ENCODE assay signal across 25 cellular contexts in the genomic region with DNA sequence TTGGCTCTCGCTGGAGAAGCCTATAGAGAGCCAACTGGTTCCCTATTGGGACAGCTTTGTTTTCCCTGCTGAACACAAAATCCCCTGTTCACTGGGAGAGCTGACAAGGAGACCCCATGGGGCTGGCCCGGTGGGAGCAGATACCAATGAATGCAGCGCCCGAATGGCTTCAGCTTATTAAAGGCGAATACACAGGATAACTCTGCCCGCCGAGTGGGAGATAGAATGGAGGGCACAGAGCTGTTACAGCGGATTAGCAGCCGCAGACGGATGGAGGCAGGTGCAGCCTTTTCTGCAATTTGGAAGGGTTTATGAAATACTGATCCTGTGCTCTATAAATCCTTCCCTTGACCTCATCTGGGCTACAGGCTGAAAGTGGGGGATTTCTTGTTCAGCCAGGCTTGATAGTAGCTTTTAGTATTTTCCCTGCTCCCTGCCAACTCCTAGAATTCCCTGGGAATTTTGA.
DNase-seq lines count a peak whose midpoint lies in the region; ATAC-seq and TF ChIP-seq lines count a peak whose summit lies in the region.
"Had no signal": no experiment of that assay in that cellular context is flagged by ENCODE, and none has a peak within 500 bp of the region (broad histone marks: within the 10 kb centered on the region; RNA-seq: fewer than 3 reads in every experiment).

No MANE protein-coding gene starts in this region.

- no peaks in the 10 kb centered on the region for H3K36me3 ChIP-seq in right atrium auricular region
- H3K36me3 ChIP-seq in OCI-LY3 (replicated peaks; ENCODE audit: low read depth, low read length) = no peaks in the 10 kb centered on the region
- no peaks in the 10 kb centered on the region for H3K36me3 ChIP-seq in neural progenitor cell
- H3K36me3 ChIP-seq in aorta (ENCODE audit: control insufficient read depth in 1 of 2, insufficient read depth in 2 of 2, low read length in 1 of 2) = no peaks in the 10 kb centered on the region
- H3K36me3 ChIP-seq: adrenal gland, brain microvascular endothelial cell, left lung, suprapubic skin had no signal

- H3K27ac Mint-ChIP-seq in neural progenitor cell = no peak overlapping the region
- H3K27ac Mint-ChIP-seq in activated naive CD4-positive, alpha-beta T cell treated with anti-CD3 and anti-CD28 coated beads, Interleukin-2, amount 50 U/mL, for 72 hours = no peak overlapping the region
- H3K27ac Mint-ChIP-seq: activated CD4-positive, alpha-beta T cell treated with anti-CD3 and anti-CD28 coated beads for 36 hours; activated T-cell treated with anti-CD3 and anti-CD28 coated beads, Interleukin-2, amount 50 U/mL, for 24 hours; CD4-positive, alpha-beta memory T cell; stimulated activated effector memory CD8-positive, alpha-beta T cell treated with anti-CD3 and anti-CD28 coated beads, Interleukin-12 subunit alpha, Interleukin-12 subunit beta, amount 100 ng/mL, for 72 hours; T-helper 1 cell treated with Interleukin-12 subunit alpha and Interleukin-12 subunit beta and Interleukin-4 antibody, amounts not matched to agents 30 μg/mL and 1 μg/mL, for 36 hours had no signal

- no peaks in the 10 kb centered on the region for H3K79me2 ChIP-seq in OCI-LY3 (ENCODE audit: low read length)
- H3K79me2 ChIP-seq in neural progenitor cell (ENCODE audit: low read depth) = no peaks in the 10 kb centered on the region

- H3K27me3 ChIP-seq in right atrium auricular region (no peaks in the 10 kb centered on the region), OCI-LY3 (ENCODE audit: low read depth, low read length) (no peaks in the 10 kb centered on the region), neural progenitor cell (peaks cover 46% of the 10 kb centered on the region), aorta (ENCODE audit: control insufficient read depth in 1 of 2, insufficient read depth in 2 of 2, low read length in 1 of 2) (no peaks in the 10 kb centered on the region)
- H3K27me3 ChIP-seq: adrenal gland, brain microvascular endothelial cell, suprapubic skin had no signal

- peaks cover 0 to 9% of the 10 kb centered on the region in 2 donors for H3K4me1 ChIP-seq in right atrium auricular region
- H3K4me1 ChIP-seq in OCI-LY3 (ENCODE audit: low read length) = peaks cover 49% of the 10 kb centered on the region
- H3K4me1 ChIP-seq in neural progenitor cell = peaks cover 35% of the 10 kb centered on the region
- no peaks in the 10 kb centered on the region for H3K4me1 ChIP-seq in aorta (ENCODE audit: control insufficient read depth in 1 of 2, insufficient read depth in 2 of 2, low read length in 2 of 2)
- H3K4me1 ChIP-seq: adrenal gland, left lung, suprapubic skin had no signal

- H3K27ac ChIP-seq in right atrium auricular region (no peak overlapping the region), OCI-LY3 (ENCODE audit: low read length) (peak overlapping the region; percentile 83), neural progenitor cell (no peak overlapping the region), aorta (ENCODE audit: low read depth in 1 of 2, low read length in 2 of 2) (no peak overlapping the region)
- H3K27ac ChIP-seq: adrenal gland, brain microvascular endothelial cell, left lung, suprapubic skin had no signal

- H3K9me3 ChIP-seq in right atrium auricular region (no peaks in the 10 kb centered on the region), OCI-LY3 (ENCODE audit: insufficient read depth, low read length) (no peaks in the 10 kb centered on the region), neural progenitor cell (ENCODE audit: low read depth) (no peaks in the 10 kb centered on the region), aorta (ENCODE audit: control insufficient read depth, low read length) (no peaks in the 10 kb centered on the region)
- H3K9me3 ChIP-seq: adrenal gland, left lung, suprapubic skin had no signal

- 68 to 72% methylated on average over 10 of the region's 10 CpGs for WGBS in aorta, 2 donors

- intact Hi-C loops in Right ventricle myocardium superior (cut with DNase I) = no loop called here
- intact Hi-C loops in aorta (cut with DNase I) = loop anchor here in 1 of 2 donors (10.0 kb wide), 1 partner anchor 95 kb away; no protein-coding TSS in a partner anchor

- H3F3A ChIP-seq in neural progenitor cell (ENCODE audit: low read depth) = peaks cover 37% of the 10 kb centered on the region

- H3K9me3 Mint-ChIP-seq in neural progenitor cell = peaks cover 25% of the 10 kb centered on the region
- peaks cover 0 to 3% of the 10 kb centered on the region in 2 donors for H3K9me3 Mint-ChIP-seq in activated naive CD4-positive, alpha-beta T cell treated with anti-CD3 and anti-CD28 coated beads, Interleukin-2, amount 50 U/mL, for 72 hours
- H3K9me3 Mint-ChIP-seq: activated T-cell treated with anti-CD3 and anti-CD28 coated beads, Interleukin-2, amount 50 U/mL, for 24 hours; stimulated activated effector memory CD8-positive, alpha-beta T cell treated with anti-CD3 and anti-CD28 coated beads, Interleukin-12 subunit alpha, Interleukin-12 subunit beta, amount 100 ng/mL, for 72 hours; T-helper 1 cell treated with Interleukin-12 subunit alpha and Interleukin-12 subunit beta and Interleukin-4 antibody, amounts not matched to agents 30 μg/mL and 1 μg/mL, for 36 hours had no signal

- H3K4me3 ChIP-seq in right atrium auricular region = no peak overlapping the region
- peak overlapping the region; percentile 53 for H3K4me3 ChIP-seq in OCI-LY3 (ENCODE audit: low read length)
- peak overlapping the region; percentile 10 for H3K4me3 ChIP-seq in neural progenitor cell
- no peak overlapping the region for H3K4me3 ChIP-seq in aorta (ENCODE audit: low read length in 2 of 2)
- H3K4me3 ChIP-seq: adrenal gland, left lung, suprapubic skin had no signal

- H3K9ac ChIP-seq in OCI-LY3 (ENCODE audit: low read length) (peak overlapping the region; percentile 54), neural progenitor cell (no peak overlapping the region)

- peaks cover 23% of the 10 kb centered on the region for H3K27me3 Mint-ChIP-seq in neural progenitor cell (ENCODE audit: insufficient read depth, low read depth)
- H3K27me3 Mint-ChIP-seq: naive B cell had no signal

- no peak overlapping the region for H3K4me3 Mint-ChIP-seq in neural progenitor cell
- H3K4me3 Mint-ChIP-seq: activated CD4-positive, alpha-beta T cell treated with anti-CD3 and anti-CD28 coated beads for 36 hours; activated T-cell treated with anti-CD3 and anti-CD28 coated beads, Interleukin-2, amount 50 U/mL, for 24 hours; CD4-positive, alpha-beta memory T cell; stimulated activated effector memory CD8-positive, alpha-beta T cell treated with anti-CD3 and anti-CD28 coated beads, Interleukin-12 subunit alpha, Interleukin-12 subunit beta, amount 100 ng/mL, for 72 hours; T-helper 1 cell treated with Interleukin-12 subunit alpha and Interleukin-12 subunit beta and Interleukin-4 antibody, amounts not matched to agents 30 μg/mL and 1 μg/mL, for 36 hours had no signal

- no peaks in the 10 kb centered on the region for H4K20me1 ChIP-seq in OCI-LY3 (ENCODE audit: insufficient read depth, low read length)
- peaks cover 9% of the 10 kb centered on the region for H4K20me1 ChIP-seq in neural progenitor cell (ENCODE audit: low read depth)

- H3K4me2 ChIP-seq in OCI-LY3 (ENCODE audit: low read length) = peak overlapping the region; percentile 80
- H3K4me2 ChIP-seq in neural progenitor cell = peak overlapping the region; percentile 39

- ATAC-seq in Right ventricle myocardium superior (ENCODE audit: poor library complexity) = peak; percentile 10
- no peak for ATAC-seq in activated naive CD4-positive, alpha-beta T cell treated with anti-CD3 and anti-CD28 coated beads, Interleukin-2, amount 50 U/mL, for 72 hours
- ATAC-seq in GM21360 (IDR thresholded peaks at IDR 0.05; ENCODE audit: unreplicated experiment) = no peak
- no peak for ATAC-seq in aorta (ENCODE audit: low FRiP score)
- ATAC-seq: activated CD4-positive, alpha-beta T cell treated with anti-CD3 and anti-CD28 coated beads for 36 hours; left lung; stimulated activated effector memory CD8-positive, alpha-beta T cell treated with anti-CD3 and anti-CD28 coated beads, Interleukin-12 subunit alpha, Interleukin-12 subunit beta, amount 100 ng/mL, for 72 hours had no signal

- no peak for TF ChIP-seq CTCF in right atrium auricular region (IDR thresholded peaks at IDR 0.05)
- TF ChIP-seq CTCF in OCI-LY3 (IDR thresholded peaks at IDR 0.05; ENCODE audit: low read depth, low read length) = no peak
- no peak for TF ChIP-seq CTCF in neural progenitor cell (IDR thresholded peaks at IDR 0.05)

- H3K36me3 Mint-ChIP-seq in neural progenitor cell = no peaks in the 10 kb centered on the region
- no peaks in the 10 kb centered on the region for H3K36me3 Mint-ChIP-seq in activated naive CD4-positive, alpha-beta T cell treated with anti-CD3 and anti-CD28 coated beads, Interleukin-2, amount 50 U/mL, for 72 hours
- H3K36me3 Mint-ChIP-seq: CD4-positive, alpha-beta memory T cell; naive B cell; stimulated activated effector memory CD8-positive, alpha-beta T cell treated with anti-CD3 and anti-CD28 coated beads, Interleukin-12 subunit alpha, Interleukin-12 subunit beta, amount 100 ng/mL, for 72 hours had no signal

- H3K4me1 Mint-ChIP-seq in neural progenitor cell = peaks cover 31% of the 10 kb centered on the region

- H2AFZ ChIP-seq in OCI-LY3 (ENCODE audit: low read depth, low read length) = no peak overlapping the region
- no peak overlapping the region for H2AFZ ChIP-seq in neural progenitor cell (replicated peaks)

- no peak for DNase-seq in Right ventricle myocardium superior
- DNase-seq in right atrium auricular region (ENCODE audit: low spot score) = no peak
- DNase-seq in neural progenitor cell (ENCODE audit: low spot score) = peak; percentile 69
- no peak for DNase-seq in activated naive CD4-positive, alpha-beta T cell treated with anti-CD3 and anti-CD28 coated beads, Interleukin-2, amount 50 U/mL, for 72 hours (ENCODE audit: low spot score in 2 of 2)
- DNase-seq in H4 (ENCODE audit: low spot score) = no peak
- no peak for DNase-seq in aorta
- DNase-seq: activated CD4-positive, alpha-beta T cell treated with anti-CD3 and anti-CD28 coated beads for 36 hours; activated gamma-delta T cell treated with Interleukin-2 at 50 U/mL for 16 hours; activated T-cell treated with anti-CD3 and anti-CD28 coated beads, Interleukin-2, amount 50 U/mL, for 24 hours; adrenal gland; brain microvascular endothelial cell; CD4-positive, alpha-beta memory T cell; EL; NCI-H1105; NCI-H2029 treated with DMSO at 0.1 percent for 48 hours; NCI-H2227 treated with DMSO at 0.1 percent for 48 hours; stimulated activated CD4-positive, alpha-beta T cell treated with anti-CD3 and anti-CD28 coated beads, Interleukin-12 subunit alpha, Interleukin-12 subunit beta, amount 100 ng/mL, for 4 hours; stimulated activated CD4-positive, alpha-beta T cell treated with anti-CD3 and anti-CD28 coated beads, Interleukin-4, amount 100 ng/mL, for 1 hour had no signal

Comparison
In these comparisons a context has a peak if more than half of its experiments do, and no peak if none do; other contexts are left out.
1. H3K4me3 ChIP-seq: peak in OCI-LY3 (single experiment) and neural progenitor cell (single experiment); none in right atrium auricular region (0 of 2) and aorta (0 of 2).